3 cellular contexts compared by ENCODE assay signal in genomic region chr21:32789709-32790108, GRCh38.
TF ChIP-seq lines count a peak whose summit lies in the region.

No MANE protein-coding gene starts in this region.

TF ChIP-seq in GM23338, 12 proteins besides CTCF, POLR2A, EP300 and RAD21:
- TF ChIP-seq ZNF114 (CRISPR knock-in tag; IDR thresholded peaks at IDR 0.05): no peak
- TF ChIP-seq EZH2phosphoT487 (IDR thresholded peaks at IDR 0.05; ENCODE audit: unreplicated experiment): no peak
- no peak for TF ChIP-seq POLR2AphosphoS5 (IDR thresholded peaks at IDR 0.05; ENCODE audit: low read depth)
- TF ChIP-seq ETS1 (IDR thresholded peaks at IDR 0.05): no peak

TF ChIP-seq in K562, 482 proteins besides CTCF, POLR2A, EP300 and RAD21:
- TF ChIP-seq OTX1 (CRISPR knock-in tag; IDR thresholded peaks at IDR 0.05): no peak
- TF ChIP-seq RFX1 (IDR thresholded peaks at IDR 0.05): peak; percentile 60; the same call in 1 of the 2 replicates
- peak in 1 of 3 experiments; percentile 42 for TF ChIP-seq YY1 (IDR thresholded peaks at IDR 0.05; ENCODE audit: borderline replicate concordance in 1 of 3, control insufficient read depth in 1 of 3, extremely low read depth in 1 of 3, insufficient read depth in 3 of 3, insufficient read length in 1 of 3, insufficient replicate concordance in 2 of 3, low read depth in 1 of 3, low read length in 2 of 3)

TF ChIP-seq in H1, 55 proteins besides CTCF, POLR2A, EP300 and RAD21:
- TF ChIP-seq YY1 (IDR thresholded peaks at IDR 0.05; ENCODE audit: low read depth, low read length) (peak; percentile 54), GABPA (IDR thresholded peaks at IDR 0.05; ENCODE audit: borderline replicate concordance, insufficient read depth, low read length) (no peak)
TF ChIP-seq in H1: peak in this region for 1.
